ENCODE assay signal across 24 cellular contexts in the genomic region with DNA sequence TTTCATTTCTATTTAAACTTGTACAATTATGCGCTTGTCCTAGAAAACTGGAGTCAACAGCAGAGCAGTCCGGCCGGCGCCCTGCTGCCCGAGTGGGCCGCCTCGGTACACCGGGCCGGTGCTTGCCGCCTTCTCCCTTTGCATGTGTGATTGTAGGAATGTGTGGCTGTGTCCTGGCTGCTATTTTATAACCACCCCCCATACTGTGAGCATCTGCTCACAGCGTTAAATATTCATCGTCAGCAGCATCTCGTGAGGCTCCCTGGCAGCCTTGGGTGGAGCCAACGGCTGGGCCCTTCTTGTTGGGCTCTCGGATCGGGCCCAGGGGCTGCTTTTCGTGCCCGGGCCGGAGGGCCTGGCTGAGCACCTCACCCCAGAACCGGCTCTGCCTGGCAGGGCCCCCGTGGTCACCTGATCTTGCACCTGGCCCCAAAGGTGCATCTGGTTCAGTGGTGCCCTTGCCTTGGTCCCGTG.
DNase-seq lines count a peak whose midpoint lies in the region; ATAC-seq and TF ChIP-seq lines count a peak whose summit lies in the region.
"Had no signal": no experiment of that assay in that cellular context is flagged by ENCODE, and none has a peak within 500 bp of the region (broad histone marks: within the 10 kb centered on the region; RNA-seq: fewer than 3 reads in every experiment).

No MANE protein-coding gene starts in this region.

- no peak for ATAC-seq in GM19324 (IDR thresholded peaks at IDR 0.05; ENCODE audit: low FRiP score, unreplicated experiment)

- DNase-seq in DMS 273 (lab: John Stamatoyannopoulos, UW; ENCODE audit: unreplicated experiment), result peak; percentile 92
- DNase-seq in iPS-NIHi11 (ENCODE audit: low spot score), result peak; percentile 4
- peak; percentile 44 for DNase-seq in retina
- DNase-seq in coronary artery (ENCODE audit: low spot score), result no peak
- DNase-seq in stimulated activated CD4-positive, alpha-beta T cell treated with anti-CD3 and anti-CD28 coated beads, Interleukin-2, amount 100 ng/mL, for 24 hours, result no peak
- DNase-seq in SHP77 treated with DMSO at 0.1 percent for 48 hours (lab: John Stamatoyannopoulos, UW), result no peak
- DNase-seq: activated CD4-positive, alpha-beta T cell treated with anti-CD3 and anti-CD28 coated beads for 1 hour; activated T-cell treated with anti-CD3 and anti-CD28 coated beads, Interleukin-2, amount 50 U/mL, for 48 hours; CD4-positive, CD25-positive, alpha-beta regulatory T cell; central memory CD4-positive, alpha-beta T cell; effector CD4-positive, alpha-beta T cell; GOT3; NCI-H1436 treated with DMSO at 0.1 percent for 48 hours; NCI-H524 treated with DMSO at 0.1 percent for 48 hours; spleen; stimulated activated CD4-positive, alpha-beta T cell treated with anti-CD3 and anti-CD28 coated beads, Interleukin-4, amount 100 ng/mL, for 1 hour; stimulated activated naive CD4-positive, alpha-beta T cell had no signal

- no peak overlapping the region for H3K4me3 ChIP-seq in coronary artery
- H3K4me3 ChIP-seq: ascending aorta, right atrium auricular region, SJSA1, spleen, tibial artery had no signal

- TF ChIP-seq CTCF in coronary artery (IDR thresholded peaks at IDR 0.05), result no peak

- H3K27ac ChIP-seq in angular gyrus (ENCODE audit: low read depth, low read length) (peak overlapping the region; percentile 97), coronary artery (no peak overlapping the region)
- H3K27ac ChIP-seq: ascending aorta, KMS-11, right atrium auricular region, SJSA1, spleen, tibial artery had no signal

Comparison
In these comparisons a context has a peak if more than half of its experiments do, and no peak if none do; other contexts are left out.
1. DNase-seq: peak in DMS 273 (single experiment), iPS-NIHi11 (single experiment) and retina (single experiment); none in coronary artery (single experiment), stimulated activated CD4-positive, alpha-beta T cell treated with anti-CD3 and anti-CD28 coated beads, Interleukin-2, amount 100 ng/mL, for 24 hours (0 of 2) and SHP77 treated with DMSO at 0.1 percent for 48 hours (single experiment).